Comparison of ENCODE assay signal across 1 cellular context in the genomic region with DNA sequence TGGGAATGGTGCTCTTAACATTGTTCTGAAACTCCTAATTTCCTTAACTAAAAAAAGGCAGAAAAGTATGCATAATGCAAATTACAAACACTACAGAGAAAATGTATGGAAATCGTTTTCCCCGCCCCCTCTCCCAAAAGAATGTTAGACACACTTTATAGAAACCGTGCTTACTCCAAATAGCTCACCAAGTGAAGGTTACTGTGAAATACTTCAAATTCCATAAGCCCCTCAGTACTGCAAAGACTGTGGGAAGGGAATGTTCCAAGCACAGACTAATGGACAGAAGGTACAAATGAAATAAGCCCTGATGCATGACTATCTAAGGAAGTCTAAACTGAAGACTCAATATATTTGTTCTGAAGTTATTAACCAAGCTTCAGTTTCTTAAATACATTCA.
TF ChIP-seq lines count a peak whose summit lies in the region.

No MANE protein-coding gene starts in this region.

TF ChIP-seq in H1, 55 proteins besides CTCF, POLR2A, EP300 and RAD21:
- no peak for TF ChIP-seq PHF8 (conservative IDR thresholded peaks at IDR 0.05; ENCODE audit: low read depth, low read length)
- TF ChIP-seq KDM1A (IDR thresholded peaks at IDR 0.05; ENCODE audit: borderline replicate concordance, low read length), result no peak
- TF ChIP-seq SP1 (IDR thresholded peaks at IDR 0.05; ENCODE audit: low read depth, low read length), result peak; percentile 48; the same call in 1 of the 2 replicates
- TF ChIP-seq CEBPB (IDR thresholded peaks at IDR 0.05; ENCODE audit: low read depth, low read length), result no peak
- no peak for TF ChIP-seq TAF1 (IDR thresholded peaks at IDR 0.05; ENCODE audit: low read depth, low read length)
- TF ChIP-seq POLR2AphosphoS5 (IDR thresholded peaks at IDR 0.05; ENCODE audit: low read depth, low read length), result no peak
- no peak for TF ChIP-seq SUZ12 (IDR thresholded peaks at IDR 0.05; ENCODE audit: low read length)
- TF ChIP-seq TEAD4 (IDR thresholded peaks at IDR 0.05; ENCODE audit: low read depth, low read length), result 0 out of 2 replicates have a peak, but pooled peaks have one; percentile 37
- no peak for TF ChIP-seq CHD1 (IDR thresholded peaks at IDR 0.05; ENCODE audit: low read depth, low read length)
- TF ChIP-seq TBP (IDR thresholded peaks at IDR 0.05; ENCODE audit: low read depth, low read length), result no peak
- TF ChIP-seq TCF12 (IDR thresholded peaks at IDR 0.05; ENCODE audit: low read depth, low read length), result no peak
- TF ChIP-seq, protein P1, sequence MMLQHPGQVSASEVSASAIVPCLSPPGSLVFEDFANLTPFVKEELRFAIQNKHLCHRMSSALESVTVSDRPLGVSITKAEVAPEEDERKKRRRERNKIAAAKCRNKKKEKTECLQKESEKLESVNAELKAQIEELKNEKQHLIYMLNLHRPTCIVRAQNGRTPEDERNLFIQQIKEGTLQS (IDR thresholded peaks at IDR 0.05; ENCODE audit: insufficient read depth, low read depth, low read length), result no peak
- no peak for TF ChIP-seq NRF1 (IDR thresholded peaks at IDR 0.05; ENCODE audit: low read depth, low read length)
- TF ChIP-seq NANOG (IDR thresholded peaks at IDR 0.05; ENCODE audit: insufficient read depth, low read depth, low read length, poor library complexity, severe bottlenecking), result no peak
- no peak for TF ChIP-seq SRF (IDR thresholded peaks at IDR 0.05; ENCODE audit: low read depth, low read length)
- 0 out of 4 replicates have a peak, but pooled peaks of 1 of the 2 experiments have one; percentile 73 for TF ChIP-seq HDAC2 (IDR thresholded peaks at IDR 0.05; ENCODE audit: borderline replicate concordance in 1 of 2, low read depth in 2 of 2, low read length in 2 of 2)
- TF ChIP-seq GABPA (IDR thresholded peaks at IDR 0.05; ENCODE audit: borderline replicate concordance, insufficient read depth, low read length), result no peak
- no peak for TF ChIP-seq CHD2 (IDR thresholded peaks at IDR 0.05; ENCODE audit: low read length)
- TF ChIP-seq, protein P2, sequence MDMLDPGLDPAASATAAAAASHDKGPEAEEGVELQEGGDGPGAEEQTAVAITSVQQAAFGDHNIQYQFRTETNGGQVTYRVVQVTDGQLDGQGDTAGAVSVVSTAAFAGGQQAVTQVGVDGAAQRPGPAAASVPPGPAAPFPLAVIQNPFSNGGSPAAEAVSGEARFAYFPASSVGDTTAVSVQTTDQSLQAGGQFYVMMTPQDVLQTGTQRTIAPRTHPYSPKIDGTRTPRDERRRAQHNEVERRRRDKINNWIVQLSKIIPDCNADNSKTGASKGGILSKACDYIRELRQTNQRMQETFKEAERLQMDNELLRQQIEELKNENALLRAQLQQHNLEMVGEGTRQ (IDR thresholded peaks at IDR 0.05; ENCODE audit: low read length), result no peak
